Comparison of ENCODE assay signal across 8 cellular contexts in genomic region chr3:33113772-33114621, GRCh38. TPM values are rescaled to one million over a fixed set of nuclear protein-coding genes. Genes with fewer than 3 reads are reported as not detected.
DNase-seq lines count a peak whose midpoint lies in the region; ATAC-seq, FAIRE-seq and TF ChIP-seq lines count a peak whose summit lies in the region.

CRTAP (plus strand) TSS chr3:33114014; CDS start chr3:33114078, 64 bp downstream.

- H3K27me3 Mint-ChIP-seq in CD14-positive monocyte (ENCODE audit: low read depth in 3 of 3), result peaks cover 0 to 2% (median 0%) of the 10 kb centered on the region in 3 donors
- H3K27me3 Mint-ChIP-seq in activated CD8-positive, alpha-beta T cell treated with anti-CD3 and anti-CD28 coated beads, Interleukin-2, amount 10 ng/mL, durations not matched to agents 7 days and 5 days (ENCODE audit: low read depth), result peaks cover 3% of the 10 kb centered on the region

- no peaks in the 10 kb centered on the region for H3K36me3 ChIP-seq in ectodermal cell (ENCODE audit: control insufficient read depth, insufficient read depth, low read length)
- H3K36me3 ChIP-seq in lung (ENCODE audit: control insufficient read depth in 2 of 2, insufficient read depth in 2 of 2, low read length in 2 of 2), result peaks cover 0 to 3% of the 10 kb centered on the region in 2 donors

- H3K4me1 Mint-ChIP-seq in CD14-positive monocyte, result peaks cover 69% of the 10 kb centered on the region
- H3K4me1 Mint-ChIP-seq in activated CD8-positive, alpha-beta T cell treated with anti-CD3 and anti-CD28 coated beads, Interleukin-2, amount 10 ng/mL, durations not matched to agents 7 days and 5 days (ENCODE audit: low read depth), result peaks cover 20% of the 10 kb centered on the region

- FAIRE-seq in GM19239 (lab: Jason Lieb, UNC), result peak; percentile 88

- CTCF ChIA-PET in activated CD8-positive, alpha-beta T cell treated with anti-CD3 and anti-CD28 coated beads, Interleukin-2, amount 10 ng/mL, durations not matched to agents 7 days and 5 days (lab: Charles Lee), result interaction anchor here (1.2 to 2.6 kb wide), 4 partner anchors 18 to 166 kb away, joined by 3 to 19 read pairs (median 4); no protein-coding TSS in a partner anchor

- peak within 1 kb of the TSS; percentile 88 to 98 (median 94) for H3K27ac Mint-ChIP-seq in CD14-positive monocyte
- peak within 1 kb of the TSS; percentile 80 for H3K27ac Mint-ChIP-seq in activated CD8-positive, alpha-beta T cell treated with anti-CD3 and anti-CD28 coated beads, Interleukin-2, amount 10 ng/mL, durations not matched to agents 7 days and 5 days

- H3K27me3 ChIP-seq in ectodermal cell (ENCODE audit: control insufficient read depth, insufficient read depth, low read length, poor library complexity, severe bottlenecking), result no peaks in the 10 kb centered on the region
- no peaks in the 10 kb centered on the region for H3K27me3 ChIP-seq in lung (ENCODE audit: control insufficient read depth, insufficient read depth)

- TF ChIP-seq CTCF in CD14-positive monocyte (IDR thresholded peaks at IDR 0.05) (no peak), lung (IDR thresholded peaks at IDR 0.05; ENCODE audit: control extremely low read depth, extremely low read depth) (no peak)

- H3K4me1 ChIP-seq in ectodermal cell (ENCODE audit: control insufficient read depth, insufficient read depth, low read length), result no peaks in the 10 kb centered on the region
- peaks cover 0 to 4% of the 10 kb centered on the region in 2 donors for H3K4me1 ChIP-seq in lung (ENCODE audit: control insufficient read depth in 2 of 2, insufficient read depth in 2 of 2, low read length in 2 of 2)

- 0% methylated on average over 98 of the region's 98 CpGs for WGBS in ectodermal cell, 2 experiments
- WGBS in lung, 2 donors, result 0% methylated on average over 85 to 98 of the region's 98 CpGs

- DNase-seq in CD14-positive monocyte (ENCODE audit: low spot score) (peak; percentile 90), GM19239 (ENCODE audit: insufficient read length, low spot score) (peak; percentile 67), NCI-H82 (lab: John Stamatoyannopoulos, UW) (peak; percentile 89), lung (ENCODE audit: low spot score) (peak; percentile 97)
- DNase-seq in activated CD8-positive, alpha-beta T cell treated with anti-CD3 and anti-CD28 coated beads, Interleukin-2, amount 10 ng/mL, durations not matched to agents 7 days and 5 days, result peak; percentile 86
- peak; percentile 57 to 89 (median 73) for DNase-seq in stimulated activated CD4-positive, alpha-beta T cell treated with anti-CD3 and anti-CD28 coated beads, TNF-alpha, amount 100 ng/mL, for 24 hours (ENCODE audit: low read depth in 3 of 3)

- POLR2A ChIA-PET in activated CD8-positive, alpha-beta T cell treated with anti-CD3 and anti-CD28 coated beads, Interleukin-2, amount 10 ng/mL, durations not matched to agents 7 days and 5 days (lab: Charles Lee), result interaction anchor here (0.5 to 1.3 kb wide), 3 partner anchors 8 to 14 kb away, joined by 3 read pairs; no protein-coding TSS in a partner anchor

- peak within 1 kb of the TSS; percentile 70 for H3K27ac ChIP-seq in ectodermal cell (ENCODE audit: insufficient read depth, low read depth, low read length, poor library complexity, severe bottlenecking)
- peak within 1 kb of the TSS; percentile 86 to 96 for H3K27ac ChIP-seq in lung (ENCODE audit: low read depth in 1 of 2, low read length in 1 of 2)

- intact Hi-C loops in CD14-positive monocyte (cut with micrococcal nuclease), result loop anchor here (2.0 to 10.0 kb wide), 2 partner anchors 17 to 321 kb away; partner anchors contain the start of genes GLB1 (in 1 of the 2) and TMPPE (in 1 of the 2)

- ATAC-seq in HG03457 (IDR thresholded peaks at IDR 0.05; ENCODE audit: unreplicated experiment) (peak; percentile 84), lung (ENCODE audit: insufficient read depth, low FRiP score) (peak; percentile 90)
- ATAC-seq in activated CD8-positive, alpha-beta T cell treated with anti-CD3 and anti-CD28 coated beads, Interleukin-2, amount 10 ng/mL, durations not matched to agents 7 days and 5 days, result peak; percentile 93

- H3K9me3 Mint-ChIP-seq in CD14-positive monocyte, result no peaks in the 10 kb centered on the region
- no peaks in the 10 kb centered on the region for H3K9me3 Mint-ChIP-seq in activated CD8-positive, alpha-beta T cell treated with anti-CD3 and anti-CD28 coated beads, Interleukin-2, amount 10 ng/mL, durations not matched to agents 7 days and 5 days (ENCODE audit: insufficient read depth)

- H3K9me3 ChIP-seq in ectodermal cell (ENCODE audit: control insufficient read depth, low read length) (peaks cover 6% of the 10 kb centered on the region), lung (ENCODE audit: control insufficient read depth in 2 of 2, insufficient read depth in 1 of 2, low read length in 1 of 2) (no peaks in the 10 kb centered on the region)

- H3K36me3 Mint-ChIP-seq in CD14-positive monocyte, result peaks cover 17 to 20% of the 10 kb centered on the region in 2 donors
- no peaks in the 10 kb centered on the region for H3K36me3 Mint-ChIP-seq in activated CD8-positive, alpha-beta T cell treated with anti-CD3 and anti-CD28 coated beads, Interleukin-2, amount 10 ng/mL, durations not matched to agents 7 days and 5 days (ENCODE audit: low read depth)

- H3K4me3 Mint-ChIP-seq in CD14-positive monocyte, result peak within 1 kb of the TSS; percentile 80 to 90
- H3K4me3 Mint-ChIP-seq in activated CD8-positive, alpha-beta T cell treated with anti-CD3 and anti-CD28 coated beads, Interleukin-2, amount 10 ng/mL, durations not matched to agents 7 days and 5 days, result peak within 1 kb of the TSS; percentile 84

- H3K4me3 ChIP-seq in ectodermal cell (ENCODE audit: insufficient read depth, low read depth, low read length), result peak within 1 kb of the TSS; percentile 70
- H3K4me3 ChIP-seq in lung, result peak within 1 kb of the TSS; percentile 83

RNA-seq across cellular contexts. Expression of gene CRTAP, which starts in this region (rescaled TPM):
- polyA plus RNA-seq in CD14-positive monocyte, result 100 to 1,000 TPM; 317 to 321 TPM
- total RNA-seq in activated CD8-positive, alpha-beta T cell treated with anti-CD3 and anti-CD28 coated beads, Interleukin-2, amount 10 ng/mL, durations not matched to agents 7 days and 5 days, result 10 to 100 TPM; 21.2 to 22.5 TPM
- polyA plus RNA-seq in ectodermal cell (2013, experiment 1 of 4), result 177 TPM
- 186 TPM for polyA plus RNA-seq in ectodermal cell (2013, experiment 2 of 4)
- 136 TPM for polyA plus RNA-seq in ectodermal cell (2013, experiment 3 of 4)
- 163 TPM for polyA plus RNA-seq in ectodermal cell (2013, experiment 4 of 4)
- 100 to 1,000 TPM; 180 to 233 TPM for total RNA-seq in lung
- 100 to 1,000 TPM in 1 of 2 donors, 10 to 100 TPM in 1; 78.4 to 105 TPM for polyA plus RNA-seq in lung

Comparison
In these comparisons a context has a peak if more than half of its experiments do, and no peak if none do; other contexts are left out.
1. Peak in every context shown above with its lines: DNase-seq, ATAC-seq, H3K4me3 ChIP-seq and H3K27ac ChIP-seq.
2. RNA of gene CRTAP (total RNA-seq): 180 to 233 TPM in lung; 21.2 to 22.5 TPM in activated CD8-positive, alpha-beta T cell treated with anti-CD3 and anti-CD28 coated beads, Interleukin-2, amount 10 ng/mL, durations not matched to agents 7 days and 5 days; every median in the first group is over 4 times any median in the second.